Comparison of ENCODE assay signal across 8 cellular contexts in the genomic region with DNA sequence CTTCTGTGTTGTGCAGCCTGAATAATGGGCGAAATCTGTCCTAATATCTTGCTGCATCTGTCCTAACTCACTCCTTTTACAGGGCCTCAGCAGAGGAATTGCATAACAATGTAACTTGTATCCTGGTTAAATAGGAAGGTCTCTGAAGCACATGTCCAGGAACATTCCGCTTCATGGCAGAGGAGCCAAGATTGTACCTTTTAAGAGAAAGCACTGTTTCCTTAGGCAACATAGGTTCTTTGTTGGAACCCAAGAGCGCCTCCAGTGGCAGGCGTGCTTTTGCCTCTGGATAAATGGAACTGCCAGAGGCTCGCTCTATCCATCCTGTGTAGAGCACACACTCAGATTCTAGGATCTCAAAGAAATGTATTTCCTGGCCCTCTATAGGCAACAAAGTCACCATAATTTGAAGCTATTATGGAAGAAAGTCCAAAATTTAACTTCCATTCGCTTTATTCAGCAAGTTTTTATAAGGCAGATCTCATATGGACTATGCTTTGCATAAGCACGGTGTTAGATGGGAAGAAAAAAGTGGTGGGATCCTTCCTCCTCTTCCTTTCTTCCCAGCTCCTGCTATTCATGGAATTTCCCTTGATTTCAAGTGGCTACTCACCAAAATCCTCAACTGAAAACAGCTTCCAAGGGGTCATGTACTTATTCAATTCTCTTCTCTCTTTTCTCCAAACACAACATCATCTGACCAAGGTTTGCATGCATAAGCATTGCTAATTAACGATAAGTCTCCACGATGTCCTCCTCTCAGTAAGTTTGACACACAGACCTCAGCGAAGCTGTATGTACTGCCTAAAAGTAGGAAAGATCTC. TPM values are rescaled to one million over a fixed set of nuclear protein-coding genes. Genes with fewer than 3 reads are reported as not detected.
A peak's percentile ranks its signal among the peaks of the same experiment; 100 is the strongest.
DNase-seq lines count a peak whose midpoint lies in the region; ATAC-seq and TF ChIP-seq lines count a peak whose summit lies in the region.

Gene BLID, minus strand, starts transcription at position 696 of the 824 bp plus-strand sequence. Its CDS starts 293 bp downstream, at position 403.

- H2BK12ac ChIP-seq in trophoblast cell (ENCODE audit: low read length) = no peak within 1 kb of the TSS

- H4K91ac ChIP-seq in trophoblast cell (ENCODE audit: low read depth, low read length) = no peak within 1 kb of the TSS

- WGBS in esophagus muscularis mucosa = 75% methylated on average over 10 of the region's 10 CpGs
- no CpG with 5 or more reads among the region's 10 CpGs for WGBS in trophoblast cell (ENCODE audit: extremely low coverage, insufficient coverage, insufficient read length)

- peak within 1 kb of the TSS; percentile 25 to 60 (median 48) for H3K27ac ChIP-seq in esophagus muscularis mucosa (replicated peaks in 1 of 4)
- H3K27ac ChIP-seq in trophoblast cell (ENCODE audit: low read depth, low read length) = no peak within 1 kb of the TSS
- no peak within 1 kb of the TSS for H3K27ac ChIP-seq in SJCRH30

- H3K4me2 ChIP-seq in trophoblast cell (ENCODE audit: low read length) = no peak within 1 kb of the TSS

- H3K4me3 ChIP-seq in NB4 (ENCODE audit: low read depth, low read length) (no peak within 1 kb of the TSS), esophagus muscularis mucosa (no peak within 1 kb of the TSS), trophoblast cell (ENCODE audit: low read depth, low read length) (no peak within 1 kb of the TSS), SJCRH30 (no peak within 1 kb of the TSS)

- no peak within 1 kb of the TSS for H2BK120ac ChIP-seq in trophoblast cell (ENCODE audit: insufficient read depth, low read length, poor library complexity)

- no peak within 1 kb of the TSS for H4K12ac ChIP-seq in trophoblast cell (ENCODE audit: low read depth, low read length)

- H2AK5ac ChIP-seq in trophoblast cell (ENCODE audit: low read length) = no peak within 1 kb of the TSS

- H3K36me3 ChIP-seq in esophagus muscularis mucosa = no peaks in the 10 kb centered on the region
- no peaks in the 10 kb centered on the region for H3K36me3 ChIP-seq in trophoblast cell (ENCODE audit: control insufficient read depth in 1 of 2, insufficient read depth in 2 of 2, low read length in 2 of 2)
- H3K36me3 ChIP-seq in SJCRH30 = no peaks in the 10 kb centered on the region

- no peaks in the 10 kb centered on the region for H3K79me2 ChIP-seq in trophoblast cell (ENCODE audit: control insufficient read depth, insufficient read depth, low read length, poor library complexity)

- H4K8ac ChIP-seq in trophoblast cell (ENCODE audit: low read depth, low read length) = no peak within 1 kb of the TSS

- H3K9me3 ChIP-seq in esophagus muscularis mucosa (no peaks in the 10 kb centered on the region), trophoblast cell (ENCODE audit: insufficient read depth, low read depth, low read length) (no peaks in the 10 kb centered on the region), SJCRH30 (replicated peaks) (no peaks in the 10 kb centered on the region)

- H3K9ac ChIP-seq in trophoblast cell (ENCODE audit: low read length) = no peak within 1 kb of the TSS

- DNase-seq in DMS53 (lab: John Stamatoyannopoulos, UW) (peak; percentile 65), NB4 (ENCODE audit: low read depth) (peak; percentile 15), esophagus muscularis mucosa (ENCODE audit: extremely low spot score) (no peak), trophoblast cell (peak; percentile 64 to 73), SJCRH30 (no peak)
- no peak for DNase-seq in stimulated activated naive CD4-positive, alpha-beta T cell treated with Interleukin-2 at 50 U/mL for 16 hours (lab: John Stamatoyannopoulos, UW)
- no peak for DNase-seq in effector CD8-positive, alpha-beta T cell (lab: John Stamatoyannopoulos, UW)

- H3K79me1 ChIP-seq in trophoblast cell (ENCODE audit: low read length) = no peaks in the 10 kb centered on the region

- no peak within 1 kb of the TSS for H3K18ac ChIP-seq in trophoblast cell (ENCODE audit: low read length)

- H2AFZ ChIP-seq in trophoblast cell (ENCODE audit: insufficient read depth, low read length, poor library complexity) = no peak within 1 kb of the TSS

- H3K23ac ChIP-seq in trophoblast cell (ENCODE audit: low read length) = no peak within 1 kb of the TSS

- TF ChIP-seq EP300 in esophagus muscularis mucosa (IDR thresholded peaks at IDR 0.05) = no peak

- H3K27me3 ChIP-seq in esophagus muscularis mucosa (no peaks in the 10 kb centered on the region), trophoblast cell (ENCODE audit: insufficient read depth, low read length) (no peaks in the 10 kb centered on the region), SJCRH30 (no peaks in the 10 kb centered on the region)

- H3K4me1 ChIP-seq in esophagus muscularis mucosa = peaks cover 0 to 30% (median 23%) of the 10 kb centered on the region in 4 donors
- no peaks in the 10 kb centered on the region for H3K4me1 ChIP-seq in trophoblast cell (ENCODE audit: control insufficient read depth in 1 of 2, insufficient read depth in 2 of 2, low read length in 2 of 2)
- H3K4me1 ChIP-seq in SJCRH30 = no peaks in the 10 kb centered on the region

- TF ChIP-seq POLR2A in NB4 (IDR thresholded peaks at IDR 0.05; ENCODE audit: extremely low read depth, insufficient read length) = no peak
- TF ChIP-seq POLR2A in esophagus muscularis mucosa (IDR thresholded peaks at IDR 0.05; ENCODE audit: low read depth) = no peak

- H3K4ac ChIP-seq in trophoblast cell (ENCODE audit: low read depth, low read length) = no peak within 1 kb of the TSS

- TF ChIP-seq CTCF in NB4 (IDR thresholded peaks at IDR 0.05; ENCODE audit: low read depth, low read length) (peak; percentile 51), esophagus muscularis mucosa (IDR thresholded peaks at IDR 0.05) (peak; percentile 50 to 67 (median 52))

- no peak within 1 kb of the TSS for H2BK5ac ChIP-seq in trophoblast cell (ENCODE audit: low read depth, low read length, poor library complexity)

- intact Hi-C loops in esophagus muscularis mucosa (cut with DNase I) = no loop called here

- ATAC-seq in HG02938 (IDR thresholded peaks at IDR 0.05; ENCODE audit: unreplicated experiment) = no peak

- no peak within 1 kb of the TSS for H3K14ac ChIP-seq in trophoblast cell (ENCODE audit: low read length)

RNA-seq across cellular contexts. Expression of gene BLID, which starts in this region (rescaled TPM):
- total RNA-seq in esophagus muscularis mucosa = 1 to 10 TPM in 2 of 4 donors, under 1 TPM in 1, not detected in 1; 0.99 to 3.3 (median 1.3) TPM
- polyA plus RNA-seq in trophoblast cell (2013) = not detected in 2 replicates
- not detected in 2 replicates for total RNA-seq in SJCRH30 (2014; rRNA removed; shearing (Covaris generic))

Comparison
In these comparisons a context has a peak if more than half of its experiments do, and no peak if none do; other contexts are left out.
1. DNase-seq: peak in DMS53 (single experiment), NB4 (single experiment) and trophoblast cell (2 of 2); none in esophagus muscularis mucosa (single experiment), stimulated activated naive CD4-positive, alpha-beta T cell treated with Interleukin-2 at 50 U/mL for 16 hours (single experiment), effector CD8-positive, alpha-beta T cell (single experiment) and SJCRH30 (0 of 2).
2. H3K27ac ChIP-seq: peak in esophagus muscularis mucosa (4 of 4); none in trophoblast cell (single experiment) and SJCRH30 (single experiment).